Comparison of ENCODE assay signal across 12 cellular contexts in the genomic region with DNA sequence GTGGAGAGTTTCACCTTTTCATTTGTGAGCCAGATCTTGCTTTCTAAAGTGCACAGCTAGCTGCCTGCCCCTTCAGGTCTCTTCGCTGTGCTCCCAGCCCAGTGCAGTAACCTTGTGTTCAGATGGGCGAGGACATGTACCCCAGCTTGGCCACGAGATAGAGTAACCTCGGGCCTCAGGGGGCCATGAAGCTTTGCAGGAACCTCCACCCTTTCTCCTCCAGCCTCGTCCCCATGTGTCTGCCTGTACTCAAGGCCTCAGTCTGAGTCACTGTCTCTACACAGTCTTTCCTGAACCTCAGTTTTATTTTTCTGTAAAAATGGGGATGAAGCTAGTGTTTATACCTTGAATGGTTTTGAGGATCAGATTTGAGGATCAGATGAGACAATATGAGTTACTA. TPM values are rescaled to one million over a fixed set of nuclear protein-coding genes. Genes with fewer than 3 reads are reported as not detected.
DNase-seq lines count a peak whose midpoint lies in the region; ATAC-seq and TF ChIP-seq lines count a peak whose summit lies in the region.
"Had no signal": no experiment of that assay in that cellular context is flagged by ENCODE, and none has a peak within 500 bp of the region (broad histone marks: within the 10 kb centered on the region; RNA-seq: fewer than 3 reads in every experiment).

No MANE protein-coding gene starts in this region.

- H3K27ac ChIP-seq in body of pancreas (peak overlapping the region; percentile 80 to 89 (median 87)), skin epidermis (peak overlapping the region in 15 of 21 experiments; percentile 14 to 88 (median 75))
- H3K27ac ChIP-seq: C4-2B had no signal

- H3K4me1 ChIP-seq in body of pancreas, result peaks cover 74% of the 10 kb centered on the region

- no peak for ATAC-seq in body of pancreas
- no peak for ATAC-seq in GM21723 (IDR thresholded peaks at IDR 0.05; ENCODE audit: unreplicated experiment)
- ATAC-seq in activated CD4-positive, CD25-positive, alpha-beta regulatory T cell treated with anti-CD3 and anti-CD28 coated beads, Interleukin-2, amount 50 U/mL, for 24 hours, result no peak

- intact Hi-C loops in body of pancreas (cut with DNase I), result no loop called here

- 52 to 74% methylated on average over 5 of the region's 5 CpGs for WGBS in body of pancreas, 2 donors

- DNase-seq in ELR (ENCODE audit: low read depth) (peak; percentile 60), body of pancreas (no peak), iris pigment epithelial cell (ENCODE audit: low read depth) (peak; percentile 72), iPS-NIHi7 (ENCODE audit: extremely low spot score) (no peak), NCI-H82 treated with DMSO at 0.1 percent for 48 hours (lab: John Stamatoyannopoulos, UW; ENCODE audit: unreplicated experiment) (no peak)
- DNase-seq: activated gamma-delta T cell; effector memory CD4-positive, alpha-beta T cell; islet precursor cell had no signal

- H3K27me3 ChIP-seq in body of pancreas, result no peaks in the 10 kb centered on the region

- no peak overlapping the region for H3K4me3 ChIP-seq in body of pancreas
- H3K4me3 ChIP-seq in skin epidermis, result no peak overlapping the region

- no peaks in the 10 kb centered on the region for H3K9me3 ChIP-seq in body of pancreas

- H3K36me3 ChIP-seq in body of pancreas (replicated peaks in 1 of 2; ENCODE audit: insufficient read depth in 1 of 2, low read depth in 2 of 2), result no peaks in the 10 kb centered on the region

- TF ChIP-seq POLR2A in body of pancreas (IDR thresholded peaks at IDR 0.05), result no peak

- TF ChIP-seq CTCF in body of pancreas (IDR thresholded peaks at IDR 0.05), result no peak

RNA-seq across cellular contexts. Expression of a gene that starts 37.9 kb away (rescaled TPM):
- 10 to 100 TPM; 46.5 to 93.1 TPM for total RNA-seq in body of pancreas

Comparison
In these comparisons a context has a peak if more than half of its experiments do, and no peak if none do; other contexts are left out.
1. DNase-seq: peak in ELR (single experiment) and iris pigment epithelial cell (single experiment); none in body of pancreas (0 of 4), iPS-NIHi7 (single experiment) and NCI-H82 treated with DMSO at 0.1 percent for 48 hours (single experiment).